ENCODE assay signal across 15 cellular contexts in the genomic region with DNA sequence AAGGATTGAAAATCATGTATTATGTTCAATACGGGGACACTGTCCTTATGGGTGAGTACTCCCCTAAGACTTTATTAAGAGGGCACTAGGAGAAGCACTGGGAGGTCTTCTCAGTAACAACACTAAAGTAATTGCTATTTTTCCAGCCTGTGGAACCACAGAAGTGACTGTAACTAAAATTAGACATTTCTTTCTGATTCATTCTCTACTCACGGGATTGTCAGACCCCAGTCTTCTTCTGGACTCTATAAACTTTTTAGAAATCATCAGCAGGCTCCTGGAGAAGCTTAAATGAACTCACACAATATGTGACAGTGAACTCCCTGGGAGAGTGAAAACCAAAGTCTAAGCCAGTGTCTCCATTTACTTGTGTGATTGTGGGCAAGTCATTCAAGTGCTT. TPM values are rescaled to one million over a fixed set of nuclear protein-coding genes. Genes with fewer than 3 reads are reported as not detected.
DNase-seq lines count a peak whose midpoint lies in the region; ATAC-seq, FAIRE-seq and TF ChIP-seq lines count a peak whose summit lies in the region.
"Had no signal": no experiment of that assay in that cellular context is flagged by ENCODE, and none has a peak within 500 bp of the region (broad histone marks: within the 10 kb centered on the region; RNA-seq: fewer than 3 reads in every experiment).

No MANE protein-coding gene starts in this region.

- H3K36me3 Mint-ChIP-seq in chondrocyte (ENCODE audit: low read depth), result peaks cover 4% of the 10 kb centered on the region
- H3K36me3 Mint-ChIP-seq: T-cell had no signal

- peak; percentile 26 for DNase-seq in AG10803 (ENCODE audit: low read depth)
- no peak for DNase-seq in chondrocyte (ENCODE audit: low spot score)
- DNase-seq in Peyer's patch, result no peak
- no peak for DNase-seq in stimulated activated CD4-positive, alpha-beta T cell treated with anti-CD3 and anti-CD28 coated beads, Interleukin-2, amount 100 ng/mL, for 24 hours
- DNase-seq in adrenal gland, result no peak
- DNase-seq in RCC 7860 (ENCODE audit: low spot score), result no peak
- DNase-seq: activated CD4-positive, alpha-beta T cell treated with anti-CD3 and anti-CD28 coated beads for 48 hours; left ventricle myocardium superior; NCI-H2171; T-cell; uterus had no signal

- no peaks in the 10 kb centered on the region for H3K27me3 Mint-ChIP-seq in chondrocyte (ENCODE audit: low read depth)

- ATAC-seq in GM19463 (IDR thresholded peaks at IDR 0.05; ENCODE audit: unreplicated experiment) (peak; percentile 1), HG03439 (IDR thresholded peaks at IDR 0.05; ENCODE audit: unreplicated experiment) (peak; percentile 3)
- ATAC-seq: T-cell had no signal

- H3K4me1 Mint-ChIP-seq in chondrocyte (ENCODE audit: low read depth), result peaks cover 38% of the 10 kb centered on the region
- H3K4me1 Mint-ChIP-seq: central memory CD8-positive, alpha-beta T cell had no signal

- no peaks in the 10 kb centered on the region for H3K36me3 ChIP-seq in Peyer's patch
- peaks cover 0 to 16% of the 10 kb centered on the region in 2 donors for H3K36me3 ChIP-seq in adrenal gland (replicated peaks in 1 of 2)
- H3K36me3 ChIP-seq: uterus had no signal

- intact Hi-C loops in adrenal gland (cut with DNase I), result no loop called here

- no peak overlapping the region for H3K4me3 ChIP-seq in AG10803 (ENCODE audit: low read length)
- no peak overlapping the region for H3K4me3 ChIP-seq in Peyer's patch
- no peak overlapping the region for H3K4me3 ChIP-seq in adrenal gland
- H3K4me3 ChIP-seq: hepatocyte, uterus had no signal

- no peak for FAIRE-seq in RCC 7860 (lab: Jason Lieb, UNC)

- H3K4me3 Mint-ChIP-seq in chondrocyte (ENCODE audit: unreplicated experiment), result no peak overlapping the region
- H3K4me3 Mint-ChIP-seq: central memory CD8-positive, alpha-beta T cell; T-cell had no signal

- H3K9me3 ChIP-seq in Peyer's patch, result no peaks in the 10 kb centered on the region
- no peaks in the 10 kb centered on the region for H3K9me3 ChIP-seq in adrenal gland (replicated peaks in 1 of 3)
- H3K9me3 ChIP-seq: uterus had no signal

- no peaks in the 10 kb centered on the region for H3K27me3 ChIP-seq in Peyer's patch
- H3K27me3 ChIP-seq in adrenal gland, result no peaks in the 10 kb centered on the region
- H3K27me3 ChIP-seq: hepatocyte, uterus had no signal

- TF ChIP-seq CTCF in AG10803 (conservative IDR thresholded peaks at IDR 0.05; ENCODE audit: low read length) (no peak), chondrocyte (IDR thresholded peaks at IDR 0.05) (no peak), Peyer's patch (IDR thresholded peaks at IDR 0.05) (no peak), adrenal gland (IDR thresholded peaks at IDR 0.05) (no peak)

- H3K27ac Mint-ChIP-seq in chondrocyte (ENCODE audit: unreplicated experiment), result peak overlapping the region; percentile 25
- H3K27ac Mint-ChIP-seq: T-cell had no signal

- H3K9me3 Mint-ChIP-seq in chondrocyte (ENCODE audit: low read depth), result no peaks in the 10 kb centered on the region
- H3K9me3 Mint-ChIP-seq: central memory CD8-positive, alpha-beta T cell had no signal

- TF ChIP-seq POLR2A in Peyer's patch (IDR thresholded peaks at IDR 0.05), result no peak
- no peak for TF ChIP-seq POLR2A in adrenal gland (IDR thresholded peaks at IDR 0.05)

- H3K4me1 ChIP-seq in Peyer's patch (peaks cover 0 to 27% (median 3%) of the 10 kb centered on the region in 4 donors), adrenal gland (replicated peaks in 1 of 2) (peaks cover 0 to 60% of the 10 kb centered on the region in 2 donors)
- H3K4me1 ChIP-seq: uterus had no signal

- 43 to 64% (median 54%) methylated on average over 2 of the region's 2 CpGs for WGBS in adrenal gland, 4 donors

- H3K27ac ChIP-seq in Peyer's patch, result no peak overlapping the region
- H3K27ac ChIP-seq in adrenal gland, result peak overlapping the region in 2 of 5 donors; percentile 29 to 64
- H3K27ac ChIP-seq: hepatocyte, uterus had no signal

RNA-seq across cellular contexts. Expression of a gene that starts 14.5 kb away (rescaled TPM):
- total RNA-seq in chondrocyte (9.5 to 13.6 TPM (median 11.6 TPM) in 3 replicates), Peyer's patch (10 to 100 TPM in 2 of 4 donors, 1 to 10 TPM in 2; 6.3 to 18.2 (median 11.8) TPM), adrenal gland (10 to 100 TPM; 25.8 to 65.2 (median 43.2) TPM)
- polyA plus RNA-seq in adrenal gland, result 10 to 100 TPM in 1 of 3 donors, 1 to 10 TPM in 2; 5.5 to 17.6 (median 7.3) TPM
